Comparison of ENCODE assay signal across 9 cellular contexts in the genomic region with DNA sequence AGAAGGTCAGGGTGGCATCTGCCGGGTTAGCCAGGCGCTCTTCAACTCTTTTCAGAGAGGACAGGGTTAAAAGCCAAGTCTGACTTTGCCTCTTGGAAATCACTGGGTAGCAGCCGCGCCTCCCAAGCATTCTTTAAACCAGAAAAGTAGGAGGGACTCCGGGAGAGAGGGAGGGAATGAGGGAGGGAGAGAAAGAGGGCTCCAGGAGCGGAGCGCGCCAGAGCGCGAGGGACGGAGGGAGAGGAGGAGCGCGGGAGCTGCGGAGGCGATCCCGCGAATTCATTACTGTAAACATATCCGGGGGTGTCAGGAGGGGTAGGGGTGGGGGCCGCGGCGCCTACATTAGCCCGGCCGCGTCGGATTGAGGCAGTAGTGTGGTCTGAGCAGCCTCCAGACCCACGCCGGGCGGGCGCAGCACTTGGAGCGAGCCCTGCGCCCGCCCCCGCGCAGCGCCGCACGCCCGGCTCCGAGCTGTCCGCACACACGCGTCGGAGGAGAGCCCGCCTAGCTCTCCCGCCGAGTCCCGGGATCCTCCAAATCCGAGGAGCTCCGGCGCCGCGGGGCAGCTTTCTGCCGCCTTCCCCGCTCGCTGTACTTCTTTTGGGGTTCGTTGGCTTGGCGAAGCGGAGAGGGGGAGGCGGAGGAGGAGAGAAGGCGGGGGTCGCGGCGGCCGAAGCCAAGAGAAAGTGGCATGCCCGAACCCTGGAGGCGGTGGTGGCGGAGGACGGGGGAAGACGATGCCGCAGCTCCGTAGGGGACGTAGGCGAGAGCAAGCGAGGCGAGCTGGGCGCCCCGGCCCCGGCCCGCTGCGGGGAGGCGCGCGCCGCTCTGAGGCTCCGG. TPM values are rescaled to one million over a fixed set of nuclear protein-coding genes. Genes with fewer than 3 reads are reported as not detected.
DNase-seq lines count a peak whose midpoint lies in the region; ATAC-seq, FAIRE-seq and TF ChIP-seq lines count a peak whose summit lies in the region.
"Had no signal": no experiment of that assay in that cellular context is flagged by ENCODE, and none has a peak within 500 bp of the region (broad histone marks: within the 10 kb centered on the region; RNA-seq: fewer than 3 reads in every experiment).

No MANE protein-coding gene starts in this region.

- CTCF ChIA-PET in Calu3 (lab: Charles Lee), result no interaction called here

- no peaks in the 10 kb centered on the region for H3K9me3 ChIP-seq in gastrocnemius medialis

- H3K4me3 ChIP-seq in bronchial epithelial cell (ENCODE audit: low read depth, low read length) (peak overlapping the region; percentile 90), gastrocnemius medialis (peak overlapping the region; percentile 73 to 79 (median 74))

- no TSS peak for BruUV-seq in Calu3 (replicated peaks; lab: Mats Ljungman, UMichigan)

- ATAC-seq in gastrocnemius medialis (peak; percentile 40 to 43), HG02981 (IDR thresholded peaks at IDR 0.05; ENCODE audit: unreplicated experiment) (no peak)

- H3K27me3 Mint-ChIP-seq in Calu3 (ENCODE audit: unreplicated experiment), result no peaks in the 10 kb centered on the region

- no peaks in the 10 kb centered on the region for H3K4me1 Mint-ChIP-seq in Calu3 (ENCODE audit: low read depth, unreplicated experiment)
- H3K4me1 Mint-ChIP-seq: central memory CD8-positive, alpha-beta T cell had no signal

- H3K27me3 ChIP-seq in bronchial epithelial cell (ENCODE audit: control insufficient read depth, insufficient read depth, low read length), result no peaks in the 10 kb centered on the region
- H3K27me3 ChIP-seq in gastrocnemius medialis, result peaks cover 0 to 2% (median 0%) of the 10 kb centered on the region in 3 donors

- H3K36me3 ChIP-seq in bronchial epithelial cell (ENCODE audit: control insufficient read depth, insufficient read depth, low read length), result no peaks in the 10 kb centered on the region
- H3K36me3 ChIP-seq in gastrocnemius medialis, result no peaks in the 10 kb centered on the region

- DNase-seq in NCI-H146 (lab: John Stamatoyannopoulos, UW) (peak; percentile 58), bronchial epithelial cell (ENCODE audit: low read depth) (peak; percentile 73), iPS-NIHi7 (ENCODE audit: extremely low spot score) (peak; percentile 69), gastrocnemius medialis (peak; percentile 59 to 70), NCI-H2029 (lab: John Stamatoyannopoulos, UW) (no peak), Calu3 (no peak)

- no peak overlapping the region for H3K4me3 Mint-ChIP-seq in Calu3 (ENCODE audit: low read depth, unreplicated experiment)
- H3K4me3 Mint-ChIP-seq: central memory CD8-positive, alpha-beta T cell had no signal

- no peak for FAIRE-seq in bronchial epithelial cell (lab: Jason Lieb, UNC)

- H3K27ac Mint-ChIP-seq in Calu3 (ENCODE audit: unreplicated experiment), result no peak overlapping the region

- H3K9me3 Mint-ChIP-seq in Calu3 (ENCODE audit: low read depth, unreplicated experiment), result peaks cover 7% of the 10 kb centered on the region
- H3K9me3 Mint-ChIP-seq: central memory CD8-positive, alpha-beta T cell had no signal

- H3K27ac ChIP-seq in C4-2B, result peak overlapping the region; percentile 34; the same call in 1 of the 2 replicates
- H3K27ac ChIP-seq in gastrocnemius medialis, result peak overlapping the region; percentile 83 to 91 (median 90)

- H3K4me1 ChIP-seq in gastrocnemius medialis, result peaks cover 12 to 15% of the 10 kb centered on the region in 2 donors

- in situ Hi-C loops in gastrocnemius medialis (cut with MboI; ENCODE audit: low sequenced_read_pairs in 4 of 4), result loop anchor here in 1 of 4 donors (10.0 kb wide), 1 partner anchor 82 kb away; no protein-coding TSS in a partner anchor

- no peak for TF ChIP-seq CTCF in C4-2B (conservative IDR thresholded peaks at IDR 0.05)
- no peak for TF ChIP-seq CTCF in bronchial epithelial cell (IDR thresholded peaks at IDR 0.05; ENCODE audit: insufficient read depth, low read length, severe bottlenecking)
- no peak for TF ChIP-seq CTCF in gastrocnemius medialis (IDR thresholded peaks at IDR 0.05 in 4 of 5, conservative IDR thresholded peaks at IDR 0.05 in 1 of 5)
- no peak for TF ChIP-seq CTCF in Calu3 (IDR thresholded peaks at IDR 0.05; ENCODE audit: unreplicated experiment)

- no peaks in the 10 kb centered on the region for H3K36me3 Mint-ChIP-seq in Calu3 (ENCODE audit: insufficient read depth, unreplicated experiment)

- intact Hi-C loops in gastrocnemius medialis (cut with DNase I; ENCODE audit: low total_unique reads), result loop anchor here (2.0 to 5.0 kb wide), 3 partner anchors 80 to 264 kb away; no protein-coding TSS in a partner anchor
- intact Hi-C loops in Calu3 (cut with micrococcal nuclease; ENCODE audit: unreplicated experiment), result no loop called here

- TF ChIP-seq POLR2A in gastrocnemius medialis (IDR thresholded peaks at IDR 0.05), result peak; percentile 70 to 76

RNA-seq across cellular contexts. Expression of a gene that starts 3.3 kb away (rescaled TPM):
- total RNA-seq in bronchial epithelial cell (7.1 and 14.8 TPM in 2 replicates), gastrocnemius medialis (1 to 10 TPM; 2.2 to 7.1 (median 5.4) TPM), Calu3 (2022) (not detected in 2 replicates)

Comparison
In these comparisons a context has a peak if more than half of its experiments do, and no peak if none do; other contexts are left out.
1. DNase-seq: peak in NCI-H146 (single experiment), bronchial epithelial cell (single experiment), iPS-NIHi7 (single experiment) and gastrocnemius medialis (2 of 2); none in NCI-H2029 (single experiment) and Calu3 (single experiment).